16 cellular contexts compared by ENCODE assay signal in the genomic region with DNA sequence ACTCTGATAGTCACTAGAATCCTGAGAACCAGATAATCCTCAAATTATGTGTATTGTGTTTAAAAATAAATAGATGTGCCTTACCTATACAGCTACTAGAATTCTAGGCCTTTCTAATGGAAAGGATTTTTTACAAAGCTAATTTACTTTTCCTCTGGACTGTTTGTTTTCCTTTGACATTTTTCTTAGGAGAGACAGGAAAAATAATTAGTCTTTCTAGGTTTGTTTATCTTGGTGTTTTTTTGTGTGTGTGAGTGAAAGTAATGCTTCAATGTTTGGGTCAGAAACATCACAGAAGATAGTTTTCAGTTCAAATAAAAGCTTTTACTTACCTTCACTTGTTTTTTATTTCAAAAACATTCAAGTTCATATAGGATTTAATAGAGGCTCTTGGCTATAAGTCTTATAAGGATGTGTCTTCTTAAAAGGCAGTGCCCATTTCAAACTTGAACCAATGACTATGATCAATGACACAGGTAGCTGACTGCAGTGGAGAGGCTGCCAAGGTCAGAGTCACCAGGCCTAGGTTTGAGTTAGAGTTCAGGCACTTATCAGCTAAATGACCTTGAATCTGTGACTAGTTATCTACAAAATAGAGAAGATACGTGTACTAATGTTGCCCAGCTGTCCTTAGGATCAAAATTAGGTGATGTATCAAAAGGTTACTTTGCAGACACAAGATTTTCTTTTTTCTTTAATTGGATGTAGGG.
DNase-seq lines count a peak whose midpoint lies in the region; ATAC-seq and TF ChIP-seq lines count a peak whose summit lies in the region.
"Had no signal": no experiment of that assay in that cellular context is flagged by ENCODE, and none has a peak within 500 bp of the region (broad histone marks: within the 10 kb centered on the region; RNA-seq: fewer than 3 reads in every experiment).

No MANE protein-coding gene starts in this region.

- no peaks in the 10 kb centered on the region for H4K20me1 ChIP-seq in IMR-90 (ENCODE audit: insufficient read depth, low read length)

- H3K9me1 ChIP-seq in IMR-90 (ENCODE audit: insufficient read depth, low read length): no peaks in the 10 kb centered on the region

- H4K5ac ChIP-seq in IMR-90 (ENCODE audit: low read depth, low read length): no peak overlapping the region; the same call in 1 of the 2 replicates

- dilution Hi-C loops in IMR-90 (cut with HindIII; ENCODE audit: low sequenced_read_pairs, unreplicated experiment): loop anchor here (25.0 kb wide), 1 partner anchor 218 kb away; no protein-coding TSS in a partner anchor

- no peak overlapping the region for H4K8ac ChIP-seq in IMR-90 (ENCODE audit: low read depth in 2 of 2, low read length in 2 of 2)

- H3K18ac ChIP-seq in IMR-90 (ENCODE audit: low read depth, low read length): peak overlapping the region; percentile 68; the same call in 1 of the 2 replicates

- no peak overlapping the region for H2BK120ac ChIP-seq in IMR-90 (ENCODE audit: low read depth, low read length)

- DNase-seq in IMR-90 (no peak), NCI-H748 treated with DMSO at 0.1 percent for 48 hours (lab: John Stamatoyannopoulos, UW) (peak; percentile 28), left lobe of liver (ENCODE audit: low spot score) (no peak), cardiac septum (ENCODE audit: low spot score) (no peak), Caco-2 (no peak), MCF 10A (ENCODE audit: unreplicated experiment) (no peak)
- DNase-seq: ACHN; AML-193; CD4-positive, alpha-beta T cell; DMS153; DMS79; GDM1; HCEC 1CT; HFFc6 had no signal

- H3K4me2 ChIP-seq in IMR-90 (ENCODE audit: low read depth, low read length): no peak overlapping the region
- H3K4me2 ChIP-seq: GM23338 had no signal

- H3K27ac ChIP-seq in IMR-90 (ENCODE audit: insufficient read depth, low read length): peak overlapping the region; percentile 47; the same call in 1 of the 2 replicates
- H3K27ac ChIP-seq: C4-2B had no signal

- ATAC-seq in IMR-90 (ENCODE audit: low read depth): no peak
- ATAC-seq in left lobe of liver: peak; percentile 31
- ATAC-seq: GM23338 had no signal

- H3K14ac ChIP-seq in IMR-90 (replicated peaks; ENCODE audit: low read depth, low read length): no peak overlapping the region

- no peak overlapping the region for H3K4ac ChIP-seq in IMR-90 (ENCODE audit: low read depth, low read length)

- no peak overlapping the region for H3K27ac Mint-ChIP-seq in Caco-2 (ENCODE audit: unreplicated experiment)
- H3K27ac Mint-ChIP-seq in MCF 10A (ENCODE audit: low read depth, unreplicated experiment): no peak overlapping the region
- H3K27ac Mint-ChIP-seq: CD4-positive, alpha-beta T cell; GM23338; HFFc6 had no signal

- no peak overlapping the region for H4K91ac ChIP-seq in IMR-90 (ENCODE audit: insufficient read depth, low read depth, low read length)

- H3K56ac ChIP-seq in IMR-90 (ENCODE audit: extremely low read depth, insufficient read depth, low read length): no peak overlapping the region

- no CpG with 5 or more reads among the region's 1 CpG for WGBS in IMR-90 (ENCODE audit: extremely low coverage in 2 of 2, insufficient read length in 1 of 2), 2 experiments

- H2AK5ac ChIP-seq in IMR-90 (ENCODE audit: low read depth, low read length): no peak overlapping the region

- no peak overlapping the region for H2BK5ac ChIP-seq in IMR-90 (ENCODE audit: low read depth, low read length, poor library complexity, severe bottlenecking)

- no peaks in the 10 kb centered on the region for H3K27me3 ChIP-seq in IMR-90 (ENCODE audit: control insufficient read depth, insufficient read depth, low read length)
- H3K27me3 ChIP-seq in Caco-2 (replicated peaks; ENCODE audit: control insufficient read depth, insufficient read depth, low read length): no peaks in the 10 kb centered on the region

- BruUV-seq in IMR-90 (replicated peaks; lab: Mats Ljungman, UMichigan): no TSS peak
- BruUV-seq in Caco-2 (replicated peaks; lab: Mats Ljungman, UMichigan): no TSS peak
- BruUV-seq in MCF 10A (replicated peaks; lab: Mats Ljungman, UMichigan): no TSS peak

- H3K4me3 ChIP-seq in IMR-90 (ENCODE audit: insufficient read depth, low read depth, low read length): no peak overlapping the region
- no peak overlapping the region for H3K4me3 ChIP-seq in Caco-2 (ENCODE audit: low read depth, low read length)
- H3K4me3 ChIP-seq: GM23338 had no signal

- H2BK15ac ChIP-seq in IMR-90 (ENCODE audit: low read depth, low read length): no peak overlapping the region

- intact Hi-C loops in IMR-90 (cut with micrococcal nuclease): no loop called here
- intact Hi-C loops in cardiac septum (cut with DNase I): no loop called here
- intact Hi-C loops in Caco-2 (cut with micrococcal nuclease; ENCODE audit: unreplicated experiment): no loop called here
- intact Hi-C loops in MCF 10A (cut with micrococcal nuclease): no loop called here

- POLR2A ChIA-PET in IMR-90 (lab: Charles Lee; ENCODE audit: unreplicated experiment): no interaction called here
- POLR2A ChIA-PET in Caco-2 (lab: Charles Lee): no interaction called here
- POLR2A ChIA-PET in MCF 10A (lab: Yijun Ruan, JAX): interaction anchor here (0.6 to 1.1 kb wide), 2 partner anchors 13 to 295 kb away, joined by 3 to 4 read pairs; no protein-coding TSS in a partner anchor

- no peak for TF ChIP-seq RAD21 in IMR-90 (IDR thresholded peaks at IDR 0.05; ENCODE audit: low read length)

- H3K4me1 Mint-ChIP-seq in Caco-2 (ENCODE audit: low read depth, unreplicated experiment) (no peaks in the 10 kb centered on the region), MCF 10A (ENCODE audit: insufficient read depth, unreplicated experiment) (peaks cover 32% of the 10 kb centered on the region)

- H3K4me1 ChIP-seq in IMR-90 (ENCODE audit: control insufficient read depth, insufficient read depth, low read length) (peaks cover 7% of the 10 kb centered on the region; the same call in 1 of the 2 replicates), Caco-2 (no peaks in the 10 kb centered on the region)

- no peak overlapping the region for H2AFZ ChIP-seq in IMR-90 (replicated peaks; ENCODE audit: low read length, poor library complexity)
- H2AFZ ChIP-seq: GM23338 had no signal

- CTCF ChIA-PET in IMR-90 (lab: Yijun Ruan, JAX) (interaction anchor here (1.1 to 1.5 kb wide), 3 partner anchors 11 to 209 kb away, joined by 3 to 6 read pairs (median 5); no protein-coding TSS in a partner anchor), Caco-2 (lab: Charles Lee) (no interaction called here), MCF 10A (lab: Yijun Ruan, JAX) (interaction anchor here (0.6 to 10.7 kb wide), 8 partner anchors 9 to 459 kb away, joined by 3 to 155 read pairs (median 3); no protein-coding TSS in a partner anchor)

- no peak for TF ChIP-seq CTCF in IMR-90 (conservative IDR thresholded peaks at IDR 0.05; ENCODE audit: low read depth, low read length)
- no peak for TF ChIP-seq CTCF in Caco-2 (IDR thresholded peaks at IDR 0.05; ENCODE audit: insufficient read depth in 1 of 2, low read depth in 1 of 2, low read length in 1 of 2, severe bottlenecking in 1 of 2, unreplicated experiment in 1 of 2)
- TF ChIP-seq CTCF in MCF 10A (IDR thresholded peaks at IDR 0.05; ENCODE audit: unreplicated experiment): no peak

- H3K9me3 Mint-ChIP-seq in Caco-2 (ENCODE audit: unreplicated experiment) (no peaks in the 10 kb centered on the region), MCF 10A (ENCODE audit: unreplicated experiment) (no peaks in the 10 kb centered on the region)
- H3K9me3 Mint-ChIP-seq: CD4-positive, alpha-beta T cell; GM23338; HFFc6 had no signal

- H3K9me3 ChIP-seq in IMR-90 (ENCODE audit: control insufficient read depth, insufficient read depth, low read length) (no peaks in the 10 kb centered on the region), Caco-2 (no peaks in the 10 kb centered on the region)

- H2AK9ac ChIP-seq in IMR-90 (replicated peaks; ENCODE audit: low read depth, low read length, poor library complexity): no peak overlapping the region

- no peak overlapping the region for H2BK20ac ChIP-seq in IMR-90 (ENCODE audit: low read depth, low read length)

- H3K27me3 Mint-ChIP-seq in Caco-2 (ENCODE audit: insufficient read depth, unreplicated experiment) (no peaks in the 10 kb centered on the region), MCF 10A (ENCODE audit: insufficient read depth, unreplicated experiment) (no peaks in the 10 kb centered on the region)
- H3K27me3 Mint-ChIP-seq: CD4-positive, alpha-beta T cell had no signal

- no peak overlapping the region for H3K23ac ChIP-seq in IMR-90 (ENCODE audit: low read depth, low read length)

- in situ Hi-C loops in IMR-90 (cut with MboI; ENCODE audit: low sequenced_read_pairs): loop anchor here (25.0 kb wide), 1 partner anchor 443 kb away; a partner anchor contains a TSS

- H3K36me3 Mint-ChIP-seq in Caco-2 (ENCODE audit: insufficient read depth, unreplicated experiment): no peaks in the 10 kb centered on the region
- no peaks in the 10 kb centered on the region for H3K36me3 Mint-ChIP-seq in MCF 10A (ENCODE audit: insufficient read depth, unreplicated experiment)

- no peak overlapping the region for H3K4me3 Mint-ChIP-seq in Caco-2 (ENCODE audit: unreplicated experiment)
- no peak overlapping the region for H3K4me3 Mint-ChIP-seq in MCF 10A (ENCODE audit: unreplicated experiment)
- H3K4me3 Mint-ChIP-seq: CD4-positive, alpha-beta T cell; GM23338; HFFc6 had no signal

- H3K79me1 ChIP-seq in IMR-90 (ENCODE audit: low read depth in 1 of 2, low read length in 2 of 2): 0 out of 4 replicates have a peak, but pooled peaks cover 0 to 3% of the 10 kb centered on the region in 2 experiments

- TF ChIP-seq POLR2A in IMR-90 (IDR thresholded peaks at IDR 0.05; ENCODE audit: low read depth, low read length): no peak

- no peaks in the 10 kb centered on the region for H3K36me3 ChIP-seq in IMR-90 (ENCODE audit: control insufficient read depth, insufficient read depth, low read length)
- no peaks in the 10 kb centered on the region for H3K36me3 ChIP-seq in Caco-2 (ENCODE audit: control insufficient read depth, insufficient read depth, low read length)

- no peak overlapping the region for H3K9ac ChIP-seq in IMR-90 (ENCODE audit: low read depth, low read length)

TF ChIP-seq in IMR-90, 13 proteins besides CTCF, POLR2A, EP300 and RAD21 (continues in another document):
- no peak for TF ChIP-seq MXI1 (IDR thresholded peaks at IDR 0.05; ENCODE audit: borderline replicate concordance, low read depth, low read length)
- TF ChIP-seq RFX5 (IDR thresholded peaks at IDR 0.05; ENCODE audit: low read depth, low read length): no peak
- no peak for TF ChIP-seq CHD1 (IDR thresholded peaks at IDR 0.05; ENCODE audit: low read depth, low read length)
- no peak for TF ChIP-seq NFE2L2 (IDR thresholded peaks at IDR 0.05; ENCODE audit: low read depth, low read length)
- TF ChIP-seq RCOR1 (IDR thresholded peaks at IDR 0.05; ENCODE audit: insufficient replicate concordance, low read length): no peak
- no peak for TF ChIP-seq MAFK (IDR thresholded peaks at IDR 0.05; ENCODE audit: low read depth, low read length)
- TF ChIP-seq CEBPB (IDR thresholded peaks at IDR 0.05; ENCODE audit: low read depth, low read length): no peak
- TF ChIP-seq MAZ (IDR thresholded peaks at IDR 0.05; ENCODE audit: borderline replicate concordance, low read depth, low read length): no peak
- no peak for TF ChIP-seq SMC3 (IDR thresholded peaks at IDR 0.05; ENCODE audit: low read depth, low read length)
- no peak for TF ChIP-seq BHLHE40 (IDR thresholded peaks at IDR 0.05; ENCODE audit: low read depth, low read length)
- TF ChIP-seq FOS (IDR thresholded peaks at IDR 0.05; ENCODE audit: low read depth, low read length): no peak
